In the genomic region with DNA sequence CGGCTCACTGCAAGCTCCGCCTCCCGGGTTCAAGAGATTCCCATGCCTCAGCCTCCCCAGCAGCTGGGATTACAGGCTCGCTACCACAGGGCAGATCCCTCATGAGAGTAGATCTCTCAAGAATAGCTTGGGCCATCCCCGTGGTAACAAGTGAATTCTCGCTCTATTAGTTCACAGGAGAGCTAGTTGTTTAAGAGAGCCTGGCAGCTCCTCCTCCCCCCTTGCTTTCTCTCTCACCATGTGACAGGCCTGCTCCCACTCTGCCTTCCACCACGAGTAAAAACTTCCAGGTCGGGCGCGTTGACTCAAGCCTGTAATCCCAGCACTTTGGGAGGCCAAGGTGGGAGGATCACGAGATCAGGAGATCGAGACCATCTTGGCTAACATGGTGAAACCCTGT, we compare ENCODE assay signal across 31 cellular contexts. TPM values are rescaled to one million over a fixed set of nuclear protein-coding genes. Genes with fewer than 3 reads are reported as not detected.
"Had no signal": no experiment of that assay in that cellular context is flagged by ENCODE, and none has a peak within 500 bp of the region (broad histone marks: within the 10 kb centered on the region; RNA-seq: fewer than 3 reads in every experiment).

No MANE protein-coding gene starts in this region.

- H3K27ac Mint-ChIP-seq: activated CD4-positive, alpha-beta memory T cell treated with anti-CD3 and anti-CD28 coated beads, Interleukin-2, amount 10 ng/mL, durations not matched to agents 7 days and 5 days; activated CD4-positive, alpha-beta T cell treated with anti-CD3 and anti-CD28 coated beads, Interleukin-2, amount 10 ng/mL, durations not matched to agents 7 days and 5 days; activated naive CD4-positive, alpha-beta T cell treated with anti-CD3 and anti-CD28 coated beads, Interleukin-2, amount 10 ng/mL, durations not matched to agents 7 days and 5 days; activated naive CD4-positive, alpha-beta T cell treated with anti-CD3 and anti-CD28 coated beads, Interleukin-2, amount 50 U/mL, for 72 hours; activated naive CD8-positive, alpha-beta T cell treated with anti-CD3 and anti-CD28 coated beads, Interleukin-2, amount 10 ng/mL, durations not matched to agents 7 days and 5 days; activated T-cell treated with anti-CD3 and anti-CD28 coated beads, Interleukin-2, amount 50 U/mL, for 24 hours; activated T-cell treated with anti-CD3 and anti-CD28 coated beads, Interleukin-2, amount 50 U/mL, for 72 hours; effector memory CD8-positive, alpha-beta T cell; T-helper 1 cell treated with Interleukin-12 subunit alpha and Interleukin-12 subunit beta and Interleukin-4 antibody, amounts not matched to agents 30 μg/mL and 1 μg/mL, for 36 hours; WTC11 had no signal

- H3K27ac ChIP-seq: body of pancreas, coronary artery, esophagus muscularis mucosa, foreskin keratinocyte, gastrocnemius medialis had no signal

- H3K9me3 Mint-ChIP-seq: activated CD4-positive, alpha-beta memory T cell treated with anti-CD3 and anti-CD28 coated beads, Interleukin-2, amount 10 ng/mL, durations not matched to agents 7 days and 5 days; activated CD4-positive, alpha-beta T cell treated with anti-CD3 and anti-CD28 coated beads, Interleukin-2, amount 10 ng/mL, durations not matched to agents 7 days and 5 days; activated naive CD4-positive, alpha-beta T cell treated with anti-CD3 and anti-CD28 coated beads, Interleukin-2, amount 10 ng/mL, durations not matched to agents 7 days and 5 days; activated naive CD4-positive, alpha-beta T cell treated with anti-CD3 and anti-CD28 coated beads, Interleukin-2, amount 50 U/mL, for 72 hours; activated naive CD8-positive, alpha-beta T cell treated with anti-CD3 and anti-CD28 coated beads, Interleukin-2, amount 10 ng/mL, durations not matched to agents 7 days and 5 days; activated T-cell treated with anti-CD3 and anti-CD28 coated beads, Interleukin-2, amount 50 U/mL, for 24 hours; activated T-cell treated with anti-CD3 and anti-CD28 coated beads, Interleukin-2, amount 50 U/mL, for 72 hours; dendritic cell treated with granulocyte-macrophage colony-stimulating factor and Interleukin-4, amounts not matched to agents 40 ng/mL and 50 ng/mL, for 4 days; effector memory CD8-positive, alpha-beta T cell; T-helper 1 cell treated with Interleukin-12 subunit alpha and Interleukin-12 subunit beta and Interleukin-4 antibody, amounts not matched to agents 30 μg/mL and 1 μg/mL, for 36 hours; WTC11 had no signal

- H3K4me3 Mint-ChIP-seq: activated CD4-positive, alpha-beta memory T cell treated with anti-CD3 and anti-CD28 coated beads, Interleukin-2, amount 10 ng/mL, durations not matched to agents 7 days and 5 days; activated CD4-positive, alpha-beta T cell treated with anti-CD3 and anti-CD28 coated beads, Interleukin-2, amount 10 ng/mL, durations not matched to agents 7 days and 5 days; activated naive CD4-positive, alpha-beta T cell treated with anti-CD3 and anti-CD28 coated beads, Interleukin-2, amount 10 ng/mL, durations not matched to agents 7 days and 5 days; activated naive CD8-positive, alpha-beta T cell treated with anti-CD3 and anti-CD28 coated beads, Interleukin-2, amount 10 ng/mL, durations not matched to agents 7 days and 5 days; activated T-cell treated with anti-CD3 and anti-CD28 coated beads, Interleukin-2, amount 50 U/mL, for 24 hours; activated T-cell treated with anti-CD3 and anti-CD28 coated beads, Interleukin-2, amount 50 U/mL, for 72 hours; dendritic cell treated with granulocyte-macrophage colony-stimulating factor and Interleukin-4, amounts not matched to agents 40 ng/mL and 50 ng/mL, for 4 days; effector memory CD8-positive, alpha-beta T cell; T-helper 1 cell treated with Interleukin-12 subunit alpha and Interleukin-12 subunit beta and Interleukin-4 antibody, amounts not matched to agents 30 μg/mL and 1 μg/mL, for 36 hours; WTC11 had no signal

- H3K36me3 Mint-ChIP-seq: activated naive CD4-positive, alpha-beta T cell treated with anti-CD3 and anti-CD28 coated beads, Interleukin-2, amount 10 ng/mL, durations not matched to agents 7 days and 5 days; activated naive CD4-positive, alpha-beta T cell treated with anti-CD3 and anti-CD28 coated beads, Interleukin-2, amount 50 U/mL, for 72 hours; activated naive CD8-positive, alpha-beta T cell treated with anti-CD3 and anti-CD28 coated beads, Interleukin-2, amount 10 ng/mL, durations not matched to agents 7 days and 5 days; WTC11 had no signal

- DNase-seq: activated CD4-positive, alpha-beta memory T cell treated with anti-CD3 and anti-CD28 coated beads, Interleukin-2, amount 10 ng/mL, durations not matched to agents 7 days and 5 days; activated CD4-positive, alpha-beta T cell treated with anti-CD3 and anti-CD28 coated beads for 1 hour; activated CD4-positive, alpha-beta T cell treated with anti-CD3 and anti-CD28 coated beads for 4 hours; activated CD4-positive, alpha-beta T cell treated with anti-CD3 and anti-CD28 coated beads, Interleukin-2, amount 10 ng/mL, durations not matched to agents 7 days and 5 days; activated CD4-positive, alpha-beta T cell treated with anti-CD3 and anti-CD28 coated beads, Interleukin-2, amount 50 U/mL, for 4 hours; activated CD8-positive, alpha-beta memory T cell treated with anti-CD3 and anti-CD28 coated beads, Interleukin-2, amount 50 U/mL, for 48 hours; activated gamma-delta T cell; activated naive CD4-positive, alpha-beta T cell; activated naive CD4-positive, alpha-beta T cell treated with anti-CD3 and anti-CD28 coated beads, Interleukin-2, amount 10 ng/mL, durations not matched to agents 7 days and 5 days; activated naive CD8-positive, alpha-beta T cell treated with anti-CD3 and anti-CD28 coated beads, Interleukin-2, amount 10 ng/mL, durations not matched to agents 7 days and 5 days; activated T-cell treated with anti-CD3 and anti-CD28 coated beads for 4 hours; activated T-cell treated with anti-CD3 and anti-CD28 coated beads, Interleukin-2, amount 50 U/mL, for 24 hours; activated T-cell treated with anti-CD3 and anti-CD28 coated beads, Interleukin-2, amount 50 U/mL, for 72 hours; anterior cingulate cortex; body of pancreas; central memory CD4-positive, alpha-beta T cell; cerebellar nuclear complex; effector CD4-positive, alpha-beta T cell; effector memory CD8-positive, alpha-beta T cell; erythroblast; foreskin keratinocyte; gastrocnemius medialis; glutamatergic neuron; T-helper 9 cell had no signal

RNA-seq across cellular contexts. Expression of a gene that starts 31.7 kb away (rescaled TPM):
- total RNA-seq: activated CD4-positive, alpha-beta memory T cell treated with anti-CD3 and anti-CD28 coated beads, Interleukin-2, amount 10 ng/mL, durations not matched to agents 7 days and 5 days; activated CD4-positive, alpha-beta T cell treated with anti-CD3 and anti-CD28 coated beads, Interleukin-2, amount 10 ng/mL, durations not matched to agents 7 days and 5 days; activated naive CD4-positive, alpha-beta T cell treated with anti-CD3 and anti-CD28 coated beads, Interleukin-2, amount 50 U/mL, for 72 hours; activated naive CD8-positive, alpha-beta T cell treated with anti-CD3 and anti-CD28 coated beads, Interleukin-2, amount 10 ng/mL, durations not matched to agents 7 days and 5 days; activated T-cell treated with anti-CD3 and anti-CD28 coated beads, Interleukin-2, amount 50 U/mL, for 72 hours; body of pancreas; esophagus muscularis mucosa; foreskin keratinocyte; gastrocnemius medialis; T-helper 2 cell treated with Interferon-gamma antibody and Interleukin-4, amounts not matched to agents 100 ng/mL and 5 ng/mL, for 36 hours; WTC11 had no signal
- polyA plus RNA-seq: foreskin keratinocyte had no signal
